In the genomic region with DNA sequence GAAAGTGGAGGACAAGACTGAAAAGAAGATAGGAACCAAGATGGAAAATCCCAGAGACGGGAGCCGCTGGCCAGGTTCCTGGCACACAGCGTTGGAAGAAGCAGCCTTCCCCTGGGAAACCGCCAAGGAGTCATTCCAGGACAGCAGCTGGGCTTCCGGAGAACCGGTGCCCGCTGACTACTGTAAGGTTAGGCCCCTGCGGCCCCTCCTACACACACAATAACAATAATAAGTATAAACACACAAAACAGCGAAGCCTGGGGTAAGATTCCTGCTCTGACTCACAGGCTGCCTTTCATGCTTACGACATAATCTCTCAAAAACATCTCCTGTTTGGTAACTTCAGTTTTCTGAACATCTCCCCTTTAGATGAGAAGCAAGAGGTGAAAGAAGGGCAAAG, we compare ENCODE assay signal across 12 cellular contexts. TPM values are rescaled to one million over a fixed set of nuclear protein-coding genes. Genes with fewer than 3 reads are reported as not detected.
A peak's percentile ranks its signal among the peaks of the same experiment; 100 is the strongest.
DNase-seq lines count a peak whose midpoint lies in the region; ATAC-seq, FAIRE-seq and TF ChIP-seq lines count a peak whose summit lies in the region.
"Had no signal": no experiment of that assay in that cellular context is flagged by ENCODE, and none has a peak within 500 bp of the region (broad histone marks: within the 10 kb centered on the region; RNA-seq: fewer than 3 reads in every experiment).

No MANE protein-coding gene starts in this region.

- H3K27me3 ChIP-seq in adrenal gland (no peaks in the 10 kb centered on the region), left ventricle myocardium inferior (ENCODE audit: low read depth) (no peaks in the 10 kb centered on the region)

- H3K27ac Mint-ChIP-seq in activated naive CD4-positive, alpha-beta T cell treated with anti-CD3 and anti-CD28 coated beads, Interleukin-2, amount 50 U/mL, for 72 hours = no peak overlapping the region

- FAIRE-seq in H54 (lab: Jason Lieb, UNC) = no peak

- H3K9me3 Mint-ChIP-seq in activated naive CD4-positive, alpha-beta T cell treated with anti-CD3 and anti-CD28 coated beads, Interleukin-2, amount 50 U/mL, for 72 hours = no peaks in the 10 kb centered on the region

- DNase-seq in H54 (ENCODE audit: insufficient read length, low spot score) (peak; percentile 23), adrenal gland (peak; percentile 31 to 88 (median 70)), left ventricle myocardium inferior (peak; percentile 62), sciatic nerve (ENCODE audit: low spot score) (peak; percentile 76), NCI-H69 (lab: John Stamatoyannopoulos, UW) (no peak), foreskin fibroblast (no peak)
- no peak for DNase-seq in activated naive CD4-positive, alpha-beta T cell treated with anti-CD3 and anti-CD28 coated beads, Interleukin-2, amount 50 U/mL, for 72 hours (ENCODE audit: low spot score in 2 of 2)
- DNase-seq: activated gamma-delta T cell, DMS79, NCI-H1417, T-helper 1 cell had no signal

- WGBS in adrenal gland, 4 donors = 36 to 55% (median 42%) methylated on average over 10 of the region's 10 CpGs

- H3K4me3 ChIP-seq in adrenal gland = no peak overlapping the region
- H3K4me3 ChIP-seq in left ventricle myocardium inferior = no peak overlapping the region
- no peak overlapping the region for H3K4me3 ChIP-seq in foreskin fibroblast (ENCODE audit: low read depth in 1 of 2, low read length in 2 of 2)

- intact Hi-C loops in adrenal gland (cut with DNase I) = no loop called here
- intact Hi-C loops in left ventricle myocardium inferior (cut with micrococcal nuclease) = no loop called here
- intact Hi-C loops in sciatic nerve (cut with DNase I) = no loop called here

- ATAC-seq in sciatic nerve (peak; percentile 90), HG03045 (IDR thresholded peaks at IDR 0.05; ENCODE audit: unreplicated experiment) (no peak)
- ATAC-seq in activated naive CD4-positive, alpha-beta T cell treated with anti-CD3 and anti-CD28 coated beads, Interleukin-2, amount 50 U/mL, for 72 hours = no peak

- H3K36me3 Mint-ChIP-seq in activated naive CD4-positive, alpha-beta T cell treated with anti-CD3 and anti-CD28 coated beads, Interleukin-2, amount 50 U/mL, for 72 hours = no peaks in the 10 kb centered on the region

- no peaks in the 10 kb centered on the region for H3K9me3 ChIP-seq in adrenal gland (replicated peaks in 1 of 3)
- no peaks in the 10 kb centered on the region for H3K9me3 ChIP-seq in left ventricle myocardium inferior (replicated peaks)

- no peak for TF ChIP-seq POLR2A in H54 (IDR thresholded peaks at IDR 0.05; ENCODE audit: low read depth, low read length)
- TF ChIP-seq POLR2A in adrenal gland (IDR thresholded peaks at IDR 0.05) = no peak

- TF ChIP-seq CTCF in adrenal gland (IDR thresholded peaks at IDR 0.05) = no peak
- TF ChIP-seq CTCF in left ventricle myocardium inferior (IDR thresholded peaks at IDR 0.05; ENCODE audit: borderline replicate concordance) = no peak
- no peak for TF ChIP-seq CTCF in foreskin fibroblast (IDR thresholded peaks at IDR 0.05; ENCODE audit: low read depth, low read length)

- H3K27ac ChIP-seq in adrenal gland (no peak overlapping the region), left ventricle myocardium inferior (replicated peaks) (peak overlapping the region; percentile 2)

- H3K36me3 ChIP-seq in adrenal gland (replicated peaks in 1 of 2) (no peaks in the 10 kb centered on the region), left ventricle myocardium inferior (no peaks in the 10 kb centered on the region)

- peaks cover 0 to 3% of the 10 kb centered on the region in 2 donors for H3K4me1 ChIP-seq in adrenal gland (replicated peaks in 1 of 2)
- peaks cover 50% of the 10 kb centered on the region for H3K4me1 ChIP-seq in left ventricle myocardium inferior

RNA-seq across cellular contexts. Expression of a gene that starts 28.1 kb away (rescaled TPM):
- total RNA-seq in adrenal gland (1 to 10 TPM in 5 of 8 donors, under 1 TPM in 3; 0.24 to 1.8 (median 1.3) TPM), left ventricle myocardium inferior (0.38 TPM), sciatic nerve (7.0 TPM)
- polyA plus RNA-seq in adrenal gland = under 1 TPM; 0.49 to 0.88 (median 0.61) TPM
- total RNA-seq in activated naive CD4-positive, alpha-beta T cell treated with anti-CD3 and anti-CD28 coated beads, Interleukin-2, amount 50 U/mL, for 72 hours = not detected

Comparison
In these comparisons a context has a peak if more than half of its experiments do, and no peak if none do; other contexts are left out.
1. DNase-seq: peak in H54 (single experiment), adrenal gland (7 of 7), left ventricle myocardium inferior (single experiment) and sciatic nerve (single experiment); none in NCI-H69 (single experiment), foreskin fibroblast (0 of 2) and activated naive CD4-positive, alpha-beta T cell treated with anti-CD3 and anti-CD28 coated beads, Interleukin-2, amount 50 U/mL, for 72 hours (0 of 2).